Comparison of ENCODE assay signal across 9 cellular contexts in genomic region chr17:1227917-1228751, GRCh38. TPM values are rescaled to one million over a fixed set of nuclear protein-coding genes. Genes with fewer than 3 reads are reported as not detected.
DNase-seq lines count a peak whose midpoint lies in the region; ATAC-seq, FAIRE-seq and TF ChIP-seq lines count a peak whose summit lies in the region.
"Had no signal": no experiment of that assay in that cellular context is flagged by ENCODE, and none has a peak within 500 bp of the region (broad histone marks: within the 10 kb centered on the region; RNA-seq: fewer than 3 reads in every experiment).

No MANE protein-coding gene starts in this region.

- H3K36me3 ChIP-seq in brain microvascular endothelial cell (replicated peaks), result no peaks in the 10 kb centered on the region

- H3K27me3 Mint-ChIP-seq in natural killer cell (ENCODE audit: low read depth in 2 of 2), result peaks cover 18 to 26% of the 10 kb centered on the region in 2 donors

- no peak for FAIRE-seq in frontal cortex (lab: Jason Lieb, UNC)

- peak; percentile 68 for DNase-seq in CD1c-positive myeloid dendritic cell (ENCODE audit: extremely low spot score)
- DNase-seq in GM19240 (ENCODE audit: insufficient read length, low spot score), result peak; percentile 59
- DNase-seq in NOMO-1 treated with DMSO at 0.1 percent for 48 hours (lab: John Stamatoyannopoulos, UW; ENCODE audit: unreplicated experiment), result peak; percentile 53
- DNase-seq in choroid plexus epithelial cell (ENCODE audit: low read depth), result peak; percentile 9
- peak; percentile 23 for DNase-seq in natural killer cell
- no peak for DNase-seq in brain microvascular endothelial cell
- DNase-seq in ureter (ENCODE audit: low spot score), result no peak
- DNase-seq in frontal cortex (ENCODE audit: low spot score in 2 of 2), result no peak

- peak overlapping the region; percentile 44 to 72 for H3K27ac Mint-ChIP-seq in natural killer cell

- in situ Hi-C loops in brain microvascular endothelial cell (cut with HindIII; ENCODE audit: low pct_ligation_motif_present, low sequenced_read_pairs), result no loop called here

- H3K9me3 Mint-ChIP-seq in natural killer cell, result no peaks in the 10 kb centered on the region
- H3K9me3 Mint-ChIP-seq: activated naive CD4-positive, alpha-beta T cell treated with anti-CD3 and anti-CD28 coated beads, Interleukin-2, amount 50 U/mL, for 72 hours had no signal

- H3K4me3 ChIP-seq in choroid plexus epithelial cell (ENCODE audit: low read depth, low read length) (peak overlapping the region; percentile 18), brain microvascular endothelial cell (ENCODE audit: low read depth, low read length) (no peak overlapping the region)

- no peak overlapping the region for H3K27ac ChIP-seq in brain microvascular endothelial cell

- TF ChIP-seq CTCF in choroid plexus epithelial cell (conservative IDR thresholded peaks at IDR 0.05; ENCODE audit: low read depth, low read length), result no peak
- no peak for TF ChIP-seq CTCF in natural killer cell (IDR thresholded peaks at IDR 0.05)
- no peak for TF ChIP-seq CTCF in brain microvascular endothelial cell (IDR thresholded peaks at IDR 0.05; ENCODE audit: low read depth, low read length, missing control alignments)

- H3K4me1 Mint-ChIP-seq in natural killer cell, result peaks cover 19 to 22% of the 10 kb centered on the region in 2 donors

- peak overlapping the region; percentile 91 for H3K4me3 Mint-ChIP-seq in natural killer cell

- ATAC-seq in natural killer cell, result peak; percentile 65 to 79 (median 72)

- intact Hi-C loops in natural killer cell (cut with micrococcal nuclease), result no loop called here

- H3K36me3 Mint-ChIP-seq in natural killer cell, result no peaks in the 10 kb centered on the region

- H3K27me3 ChIP-seq in brain microvascular endothelial cell (replicated peaks), result peaks cover 33% of the 10 kb centered on the region

RNA-seq across cellular contexts. Expression of gene BHLHA9, which starts 42.1 kb away (rescaled TPM):
- total RNA-seq in natural killer cell (not detected), ureter (not detected), frontal cortex (not detected)
- total RNA-seq: activated naive CD4-positive, alpha-beta T cell treated with anti-CD3 and anti-CD28 coated beads, Interleukin-2, amount 50 U/mL, for 72 hours had no signal

RNA-seq across cellular contexts. Expression of gene ABR, which starts 48.4 kb away (rescaled TPM):
- total RNA-seq in natural killer cell (100 to 1,000 TPM; 155 to 215 (median 163) TPM), ureter (207 TPM), frontal cortex (123 TPM)

RNA-seq across cellular contexts. Expression of gene TRARG1, which starts 51.3 kb away (rescaled TPM):
- total RNA-seq in natural killer cell, result under 1 TPM; 0.07 to 0.45 (median 0.43) TPM
- not detected for total RNA-seq in ureter
- total RNA-seq in frontal cortex, result not detected

Comparison
In these comparisons a context has a peak if more than half of its experiments do, and no peak if none do; other contexts are left out.
1. DNase-seq: peak in CD1c-positive myeloid dendritic cell (single experiment), GM19240 (single experiment), NOMO-1 treated with DMSO at 0.1 percent for 48 hours (single experiment), choroid plexus epithelial cell (single experiment) and natural killer cell (single experiment); none in brain microvascular endothelial cell (single experiment), ureter (single experiment) and frontal cortex (0 of 2).